In genomic region chr20:51514836-51515235, GRCh38 we compare ENCODE assay signal across 19 cellular contexts.
"Had no signal": no experiment of that assay in that cellular context is flagged by ENCODE, and none has a peak within 500 bp of the region (broad histone marks: within the 10 kb centered on the region; RNA-seq: fewer than 3 reads in every experiment).

No MANE protein-coding gene starts in this region.

- DNase-seq: activated B cell treated with CpG ODN at 0.5 μM for 24 hours; activated T-cell treated with anti-CD3 and anti-CD28 coated beads, Interleukin-2, amount 50 U/mL, for 4 hours; brain microvascular endothelial cell; dermis blood vessel endothelial cell; left colon; midbrain; nucleus accumbens; right cardiac atrium; stimulated activated CD4-positive, alpha-beta T cell treated with anti-CD3 and anti-CD28 coated beads, Interleukin-2, amount 100 ng/mL, for 24 hours; stimulated activated naive CD4-positive, alpha-beta T cell treated with Interleukin-2 at 50 U/mL for 16 hours; T-helper 1 cell; testis; upper lobe of right lung had no signal

- ATAC-seq: activated naive CD4-positive, alpha-beta T cell treated with anti-CD3 and anti-CD28 coated beads, Interleukin-2, amount 50 U/mL, for 72 hours; activated T-cell treated with anti-CD3 and anti-CD28 coated beads, Interleukin-2, amount 50 U/mL, for 4 hours; left colon; upper lobe of right lung had no signal

- H3K27ac Mint-ChIP-seq: activated B cell treated with CpG ODN at 0.5 μM for 24 hours; activated naive CD4-positive, alpha-beta T cell treated with anti-CD3 and anti-CD28 coated beads, Interleukin-2, amount 50 U/mL, for 72 hours; progenitor cell of endocrine pancreas had no signal

- H3K4me3 Mint-ChIP-seq: activated B cell treated with CpG ODN at 0.5 μM for 24 hours; activated T-cell treated with anti-CD3 and anti-CD28 coated beads, Interleukin-2, amount 50 U/mL, for 4 hours had no signal

- H3K36me3 ChIP-seq: brain microvascular endothelial cell, upper lobe of right lung had no signal

- H3K9me3 ChIP-seq: esophagus muscularis mucosa, testis, upper lobe of right lung had no signal

- H3K4me2 ChIP-seq: smooth muscle cell had no signal

- H3K9me3 Mint-ChIP-seq: activated B cell treated with CpG ODN at 0.5 μM for 24 hours; activated T-cell treated with anti-CD3 and anti-CD28 coated beads, Interleukin-2, amount 50 U/mL, for 4 hours had no signal

- H3K4me1 ChIP-seq: esophagus muscularis mucosa, testis, upper lobe of right lung had no signal

- H3K27me3 ChIP-seq: brain microvascular endothelial cell, esophagus muscularis mucosa, testis, upper lobe of right lung had no signal

- H3K27ac ChIP-seq: brain microvascular endothelial cell, esophagus muscularis mucosa, SK-N-MC, testis, upper lobe of right lung had no signal

- H3K4me3 ChIP-seq: esophagus muscularis mucosa, lung, SK-N-MC, smooth muscle cell, testis, upper lobe of right lung had no signal

- H3K27me3 Mint-ChIP-seq: activated B cell treated with CpG ODN at 0.5 μM for 24 hours, progenitor cell of endocrine pancreas had no signal
